ENCODE assay signal across 1 cellular context in genomic region chr22:38503021-38503420, GRCh38.
TF ChIP-seq lines count a peak whose summit lies in the region.

No MANE protein-coding gene starts in this region.

TF ChIP-seq in SK-N-SH, 30 proteins besides CTCF, POLR2A, EP300 and RAD21 (continued from another document):
- TF ChIP-seq ZBTB33 (IDR thresholded peaks at IDR 0.05; ENCODE audit: borderline replicate concordance, low read depth), result no peak
- no peak for TF ChIP-seq REST (IDR thresholded peaks at IDR 0.05; ENCODE audit: low read depth, low read length)
- TF ChIP-seq USF2 (IDR thresholded peaks at IDR 0.05; ENCODE audit: borderline replicate concordance, low read depth, low read length), result no peak
- TF ChIP-seq EZH2phosphoT487 (IDR thresholded peaks at IDR 0.05; ENCODE audit: borderline replicate concordance, low read depth), result no peak
- no peak for TF ChIP-seq SIN3A (IDR thresholded peaks at IDR 0.05; ENCODE audit: borderline replicate concordance, low read depth, low read length)
- TF ChIP-seq GATA2 (CRISPR knock-in tag; IDR thresholded peaks at IDR 0.05), result no peak
- no peak for TF ChIP-seq FOSL2 (IDR thresholded peaks at IDR 0.05; ENCODE audit: borderline replicate concordance, low read depth)
- no peak for TF ChIP-seq PBX3 (IDR thresholded peaks at IDR 0.05)
- TF ChIP-seq NRF1 (IDR thresholded peaks at IDR 0.05; ENCODE audit: low read depth, low read length), result no peak
- TF ChIP-seq POLR2AphosphoS5 (IDR thresholded peaks at IDR 0.05; ENCODE audit: low read depth, low read length), result no peak
- TF ChIP-seq FOXM1 (IDR thresholded peaks at IDR 0.05; ENCODE audit: low read depth), result no peak
